ENCODE assay signal across 10 cellular contexts in the genomic region with DNA sequence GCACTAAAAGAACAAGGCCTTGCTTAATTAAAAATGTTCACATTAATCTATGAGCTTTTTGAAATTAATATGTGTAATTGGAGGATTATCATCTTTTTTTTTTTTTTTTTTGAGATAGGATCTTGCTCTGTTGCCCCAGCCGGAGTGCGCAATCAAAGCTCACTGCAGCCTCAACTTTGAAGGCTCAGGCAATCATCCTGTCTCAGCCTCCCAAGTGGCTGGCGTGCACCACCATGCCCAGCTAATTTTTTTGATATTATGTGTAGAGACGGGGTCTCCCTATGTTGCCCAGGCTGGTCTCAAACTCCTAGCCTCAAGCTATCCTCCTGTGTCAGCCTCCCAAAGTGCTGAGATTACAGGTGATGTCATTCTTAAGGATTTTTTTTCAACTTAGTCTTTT.
"Had no signal": no experiment of that assay in that cellular context is flagged by ENCODE, and none has a peak within 500 bp of the region (broad histone marks: within the 10 kb centered on the region; RNA-seq: fewer than 3 reads in every experiment).

No MANE protein-coding gene starts in this region.

- ATAC-seq: HCT116 had no signal

- H3K9ac ChIP-seq: GM23248, KMS-11 had no signal

- H3K9me3 ChIP-seq: HAP-1 had no signal

- H3K4me2 ChIP-seq: KMS-11 had no signal

- H3K4me1 ChIP-seq: HAP-1 had no signal

- DNase-seq: GM23248, GOT3, H7, HFFc6, IMR-90, KBM-7 had no signal

- H2AFZ ChIP-seq: GM23248 had no signal

- H3K4me3 ChIP-seq: GM23248, HAP-1 had no signal

- H3K27ac ChIP-seq: GM23248, HL-60, KMS-11 had no signal
